In genomic region chr1:221779771-221780170, GRCh38 we compare ENCODE assay signal across 19 cellular contexts. TPM values are rescaled to one million over a fixed set of nuclear protein-coding genes. Genes with fewer than 3 reads are reported as not detected.
A peak's percentile ranks its signal among the peaks of the same experiment; 100 is the strongest.
DNase-seq lines count a peak whose midpoint lies in the region; ATAC-seq and TF ChIP-seq lines count a peak whose summit lies in the region.
"Had no signal": no experiment of that assay in that cellular context is flagged by ENCODE, and none has a peak within 500 bp of the region (broad histone marks: within the 10 kb centered on the region; RNA-seq: fewer than 3 reads in every experiment).

No MANE protein-coding gene starts in this region.

- H3K27ac ChIP-seq in CD4-positive, CD25-positive, alpha-beta regulatory T cell (ENCODE audit: insufficient read depth, low read length, poor library complexity, severe bottlenecking) = no peak overlapping the region
- H3K27ac ChIP-seq in CD8-positive, alpha-beta T cell (ENCODE audit: low read depth, low read length) = no peak overlapping the region
- no peak overlapping the region for H3K27ac ChIP-seq in WERI-Rb-1
- no peak overlapping the region for H3K27ac ChIP-seq in osteoblast (ENCODE audit: low read depth, low read length)
- H3K27ac ChIP-seq: psoas muscle, suprapubic skin had no signal

- H3K9me3 ChIP-seq in CD4-positive, CD25-positive, alpha-beta regulatory T cell (ENCODE audit: control insufficient read depth in 2 of 2, low read length in 2 of 2) = no peaks in the 10 kb centered on the region
- no peaks in the 10 kb centered on the region for H3K9me3 ChIP-seq in CD8-positive, alpha-beta T cell (ENCODE audit: low read length)
- no peaks in the 10 kb centered on the region for H3K9me3 ChIP-seq in WERI-Rb-1 (ENCODE audit: severe bottlenecking)
- H3K9me3 ChIP-seq in osteoblast (ENCODE audit: low read depth, low read length) = no peaks in the 10 kb centered on the region
- H3K9me3 ChIP-seq: Caco-2, psoas muscle, suprapubic skin had no signal

- peak overlapping the region in 2 of 3 donors; percentile 75 to 89 for H3K27ac Mint-ChIP-seq in CD4-positive, CD25-positive, alpha-beta regulatory T cell
- H3K27ac Mint-ChIP-seq in CD8-positive, alpha-beta T cell = peak overlapping the region; percentile 37
- H3K27ac Mint-ChIP-seq in activated CD8-positive, alpha-beta T cell treated with anti-CD3 and anti-CD28 coated beads for 36 hours = peak overlapping the region; percentile 81
- peak overlapping the region; percentile 93 to 98 (median 96) for H3K27ac Mint-ChIP-seq in immature natural killer cell

- H3K27me3 Mint-ChIP-seq in CD4-positive, CD25-positive, alpha-beta regulatory T cell = no peaks in the 10 kb centered on the region
- no peaks in the 10 kb centered on the region for H3K27me3 Mint-ChIP-seq in CD8-positive, alpha-beta T cell (ENCODE audit: low read depth)
- no peaks in the 10 kb centered on the region for H3K27me3 Mint-ChIP-seq in activated CD8-positive, alpha-beta T cell treated with anti-CD3 and anti-CD28 coated beads for 36 hours
- H3K27me3 Mint-ChIP-seq in immature natural killer cell (ENCODE audit: low read depth in 3 of 3) = peaks cover 5 to 6% (median 5%) of the 10 kb centered on the region in 3 donors

- H2AFZ ChIP-seq in osteoblast (ENCODE audit: low read length) = no peak overlapping the region

- no peak for ATAC-seq in CD4-positive, CD25-positive, alpha-beta regulatory T cell (ENCODE audit: low read depth in 2 of 2)
- no peak for ATAC-seq in CD8-positive, alpha-beta T cell
- no peak for ATAC-seq in activated CD8-positive, alpha-beta T cell treated with anti-CD3 and anti-CD28 coated beads for 36 hours
- ATAC-seq: psoas muscle had no signal

- no peak overlapping the region for H3K4me3 ChIP-seq in CD4-positive, CD25-positive, alpha-beta regulatory T cell (ENCODE audit: low read depth, low read length)
- H3K4me3 ChIP-seq in CD8-positive, alpha-beta T cell (ENCODE audit: low read depth, low read length) = no peak overlapping the region
- H3K4me3 ChIP-seq in WERI-Rb-1 (ENCODE audit: low read depth, low read length) (no peak overlapping the region), osteoblast (ENCODE audit: insufficient read depth, low read length) (no peak overlapping the region)
- H3K4me3 ChIP-seq: psoas muscle, suprapubic skin had no signal

- CTCF ChIA-PET in CD8-positive, alpha-beta T cell (lab: Charles Lee) = interaction anchor here (0.5 to 2.1 kb wide), 3 partner anchors 36 to 681 kb away, joined by 3 to 9 read pairs (median 4); partner anchors contain the start of gene DUSP10
- CTCF ChIA-PET in activated CD8-positive, alpha-beta T cell treated with anti-CD3 and anti-CD28 coated beads for 36 hours (lab: Charles Lee) = interaction anchor here (1.7 kb wide), 1 partner anchor 302 kb away, joined by 4 read pairs; no protein-coding TSS in a partner anchor

- no peaks in the 10 kb centered on the region for H3K27me3 ChIP-seq in CD4-positive, CD25-positive, alpha-beta regulatory T cell (ENCODE audit: control insufficient read depth, insufficient read depth, low read length)
- no peaks in the 10 kb centered on the region for H3K27me3 ChIP-seq in CD8-positive, alpha-beta T cell (ENCODE audit: insufficient read depth, low read length)
- H3K27me3 ChIP-seq in WERI-Rb-1 (ENCODE audit: insufficient read depth, low read depth, severe bottlenecking) (no peaks in the 10 kb centered on the region), osteoblast (ENCODE audit: insufficient read depth, low read length) (no peaks in the 10 kb centered on the region)
- H3K27me3 ChIP-seq: suprapubic skin had no signal

- DNase-seq in CD4-positive, CD25-positive, alpha-beta regulatory T cell = no peak
- no peak for DNase-seq in CD8-positive, alpha-beta T cell
- no peak for DNase-seq in activated CD8-positive, alpha-beta T cell treated with anti-CD3 and anti-CD28 coated beads for 36 hours
- no peak for DNase-seq in immature natural killer cell
- DNase-seq in WERI-Rb-1 = no peak
- DNase-seq in osteoblast (ENCODE audit: insufficient read length, low spot score, missing footprints) = no peak
- no peak for DNase-seq in ureter (ENCODE audit: low spot score)
- DNase-seq: activated gamma-delta T cell treated with Interleukin-2 at 50 U/mL for 16 hours, Caco-2, cerebellar nuclear complex, erythroblast, hypothalamus, KBM-7, NCI-H2029, NCI-H226, NCI-H774, psoas muscle, Right ventricle myocardium superior had no signal

- TF ChIP-seq CTCF in CD8-positive, alpha-beta T cell (IDR thresholded peaks at IDR 0.05) = no peak
- TF ChIP-seq CTCF in activated CD8-positive, alpha-beta T cell treated with anti-CD3 and anti-CD28 coated beads for 36 hours (IDR thresholded peaks at IDR 0.05) = no peak
- TF ChIP-seq CTCF in WERI-Rb-1 (IDR thresholded peaks at IDR 0.05; ENCODE audit: low read depth, low read length) (no peak), osteoblast (IDR thresholded peaks at IDR 0.05; ENCODE audit: extremely low read depth, low read depth, low read length) (no peak)

- no peak overlapping the region for H3K4me3 Mint-ChIP-seq in CD4-positive, CD25-positive, alpha-beta regulatory T cell
- H3K4me3 Mint-ChIP-seq in CD8-positive, alpha-beta T cell = no peak overlapping the region
- no peak overlapping the region for H3K4me3 Mint-ChIP-seq in activated CD8-positive, alpha-beta T cell treated with anti-CD3 and anti-CD28 coated beads for 36 hours
- H3K4me3 Mint-ChIP-seq in immature natural killer cell = peak overlapping the region; percentile 59 to 85 (median 79)

- no peaks in the 10 kb centered on the region for H3K9me3 Mint-ChIP-seq in CD4-positive, CD25-positive, alpha-beta regulatory T cell
- H3K9me3 Mint-ChIP-seq in CD8-positive, alpha-beta T cell = no peaks in the 10 kb centered on the region
- peaks cover 2% of the 10 kb centered on the region for H3K9me3 Mint-ChIP-seq in activated CD8-positive, alpha-beta T cell treated with anti-CD3 and anti-CD28 coated beads for 36 hours
- H3K9me3 Mint-ChIP-seq in immature natural killer cell = no peaks in the 10 kb centered on the region

- POLR2A ChIA-PET in CD8-positive, alpha-beta T cell (lab: Charles Lee) = interaction anchor here (0.8 to 2.2 kb wide), 2 partner anchors 10 to 38 kb away, joined by 3 to 7 read pairs; partner anchors contain the start of gene DUSP10
- POLR2A ChIA-PET in activated CD8-positive, alpha-beta T cell treated with anti-CD3 and anti-CD28 coated beads for 36 hours (lab: Charles Lee) = interaction anchor here (0.6 to 1.9 kb wide), 3 partner anchors 15 to 50 kb away, joined by 3 to 9 read pairs (median 3); no protein-coding TSS in a partner anchor

- H4K20me1 ChIP-seq in osteoblast (ENCODE audit: insufficient read depth, low read length) = no peaks in the 10 kb centered on the region

- H3K4me2 ChIP-seq in osteoblast (ENCODE audit: insufficient read depth, low read length) = no peak overlapping the region

- intact Hi-C loops in CD8-positive, alpha-beta T cell (cut with DNase I, micrococcal nuclease) = loop anchor here (2.0 to 5.0 kb wide), 3 partner anchors 29 to 67 kb away; partner anchors contain the start of gene DUSP10 (in 1 of the 2)
- intact Hi-C loops in activated CD8-positive, alpha-beta T cell treated with anti-CD3 and anti-CD28 coated beads for 36 hours (cut with micrococcal nuclease) = loop anchor here (2.0 to 5.0 kb wide), 2 partner anchors 15 to 183 kb away; no protein-coding TSS in a partner anchor

- H3K36me3 Mint-ChIP-seq in CD4-positive, CD25-positive, alpha-beta regulatory T cell = no peaks in the 10 kb centered on the region
- no peaks in the 10 kb centered on the region for H3K36me3 Mint-ChIP-seq in CD8-positive, alpha-beta T cell
- H3K36me3 Mint-ChIP-seq in activated CD8-positive, alpha-beta T cell treated with anti-CD3 and anti-CD28 coated beads for 36 hours (ENCODE audit: low read depth) = peaks cover 1% of the 10 kb centered on the region
- H3K36me3 Mint-ChIP-seq in immature natural killer cell = no peaks in the 10 kb centered on the region

- no peaks in the 10 kb centered on the region for H3K79me2 ChIP-seq in osteoblast (ENCODE audit: insufficient read depth, low read length)

- peaks cover 31 to 78% (median 47%) of the 10 kb centered on the region in 4 donors for H3K4me1 Mint-ChIP-seq in CD4-positive, CD25-positive, alpha-beta regulatory T cell
- H3K4me1 Mint-ChIP-seq in CD8-positive, alpha-beta T cell (ENCODE audit: low read depth) = peaks cover 71% of the 10 kb centered on the region
- H3K4me1 Mint-ChIP-seq in activated CD8-positive, alpha-beta T cell treated with anti-CD3 and anti-CD28 coated beads for 36 hours (ENCODE audit: low read depth) = peaks cover 91% of the 10 kb centered on the region
- peaks cover 95 to 97% of the 10 kb centered on the region in 2 donors for H3K4me1 Mint-ChIP-seq in immature natural killer cell

- no peaks in the 10 kb centered on the region for H3K36me3 ChIP-seq in CD4-positive, CD25-positive, alpha-beta regulatory T cell (ENCODE audit: control insufficient read depth, insufficient read depth, low read length)
- H3K36me3 ChIP-seq in CD8-positive, alpha-beta T cell (ENCODE audit: insufficient read depth, low read length) = no peaks in the 10 kb centered on the region
- H3K36me3 ChIP-seq in WERI-Rb-1 = no peaks in the 10 kb centered on the region
- H3K36me3 ChIP-seq in osteoblast (ENCODE audit: insufficient read depth, low read length) = no peaks in the 10 kb centered on the region
- H3K36me3 ChIP-seq: suprapubic skin had no signal

- H3K4me1 ChIP-seq in CD4-positive, CD25-positive, alpha-beta regulatory T cell (ENCODE audit: control insufficient read depth, insufficient read depth, low read length, poor library complexity, severe bottlenecking) = peaks cover 57% of the 10 kb centered on the region
- peaks cover 62% of the 10 kb centered on the region for H3K4me1 ChIP-seq in CD8-positive, alpha-beta T cell (ENCODE audit: insufficient read depth, low read length)
- H3K4me1 ChIP-seq in osteoblast (ENCODE audit: insufficient read depth, low read length) = no peaks in the 10 kb centered on the region
- H3K4me1 ChIP-seq: Caco-2, psoas muscle, suprapubic skin had no signal

RNA-seq across cellular contexts. Expression of gene DUSP10, which starts 37.9 kb away (rescaled TPM):
- 251 TPM for total RNA-seq in CD4-positive, CD25-positive, alpha-beta regulatory T cell
- 10 to 100 TPM; 30.7 to 42.4 (median 36.1) TPM for polyA plus RNA-seq in CD4-positive, CD25-positive, alpha-beta regulatory T cell
- total RNA-seq in CD8-positive, alpha-beta T cell = 10 to 100 TPM; 63.0 to 64.3 TPM
- 10 to 100 TPM; 10.8 to 12.9 TPM for total RNA-seq in activated CD8-positive, alpha-beta T cell treated with anti-CD3 and anti-CD28 coated beads for 36 hours
- 10 to 100 TPM; 10.7 to 25.6 (median 14.7) TPM for polyA plus RNA-seq in immature natural killer cell
- 62.2 and 69.5 TPM in 2 replicates for total RNA-seq in osteoblast
- 5.0 TPM for total RNA-seq in ureter

Comparison
In these comparisons a context has a peak if more than half of its experiments do, and no peak if none do; other contexts are left out.
1. H3K27ac Mint-ChIP-seq: peak in every context shown above with its lines; median percentile 96 in immature natural killer cell; 82 in CD4-positive, CD25-positive, alpha-beta regulatory T cell; 81 in activated CD8-positive, alpha-beta T cell treated with anti-CD3 and anti-CD28 coated beads for 36 hours; 37 in CD8-positive, alpha-beta T cell.
2. H3K4me3 Mint-ChIP-seq: peak in immature natural killer cell (5 of 5); none in CD4-positive, CD25-positive, alpha-beta regulatory T cell (0 of 4), CD8-positive, alpha-beta T cell (single experiment) and activated CD8-positive, alpha-beta T cell treated with anti-CD3 and anti-CD28 coated beads for 36 hours (single experiment).